ENCODE assay signal across 35 cellular contexts in genomic region chr5:71637133-71637532, GRCh38.
"Had no signal": no experiment of that assay in that cellular context is flagged by ENCODE, and none has a peak within 500 bp of the region (broad histone marks: within the 10 kb centered on the region; RNA-seq: fewer than 3 reads in every experiment).

No MANE protein-coding gene starts in this region.

- H3K4me3 ChIP-seq: MG63 had no signal

- H3K9me3 ChIP-seq: MG63 had no signal

- H3K4me2 ChIP-seq: KMS-11 had no signal

- H3K9ac ChIP-seq: KMS-11 had no signal

- H3K27ac ChIP-seq: KMS-11 had no signal

- DNase-seq: Karpas-422, Kasumi-1, KG1, MG63, MM.1S, MV-4-11, NCI-H1048, NCI-H1092, NCI-H1092 treated with DMSO at 0.1 percent for 48 hours, NCI-H1105, NCI-H1105 treated with DMSO at 0.1 percent for 48 hours, NCI-H1417, NCI-H1417 treated with DMSO at 0.1 percent for 48 hours, NCI-H1436, NCI-H1436 treated with DMSO at 0.1 percent for 48 hours, NCI-H146, NCI-H1694, NCI-H1694 treated with DMSO at 0.1 percent for 48 hours, NCI-H187, NCI-H187 treated with DMSO at 0.1 percent for 48 hours, NCI-H1930, NCI-H2029, NCI-H2029 treated with DMSO at 0.1 percent for 48 hours, NCI-H2081 treated with DMSO at 0.1 percent for 48 hours, NCI-H2107, NCI-H2171, NCI-H2171 treated with DMSO at 0.1 percent for 48 hours, NCI-H2227 treated with DMSO at 0.1 percent for 48 hours, NCI-H226, NCI-H345, NCI-H446, NCI-H446 treated with DMSO at 0.1 percent for 48 hours, NCI-H510A, NCI-H510A treated with DMSO at 0.1 percent for 48 hours had no signal

- H3K27me3 ChIP-seq: MG63 had no signal
